In genomic region chr9:120792898-120793765, GRCh38 we compare ENCODE assay signal across 1 cellular context.
TF ChIP-seq lines count a peak whose summit lies in the region.

Gene FBXW2 (minus strand): TSS chr9:120793416. CDS start chr9:120788258, 5,158 bp downstream.

TF ChIP-seq in GM12878, 131 proteins besides CTCF, POLR2A, EP300 and RAD21 (continued from another document and continues in another):
- TF ChIP-seq USF1 (IDR thresholded peaks at IDR 0.05; ENCODE audit: borderline replicate concordance, extremely low read length, insufficient read depth, low read depth, low read length) (no peak), SMC3 (IDR thresholded peaks at IDR 0.05; ENCODE audit: borderline replicate concordance, low read length) (0 out of 2 replicates have a peak, but pooled peaks have one; percentile 13), SPI1 (IDR thresholded peaks at IDR 0.05; ENCODE audit: borderline replicate concordance, insufficient read depth, low read depth, low read length) (no peak), ZZZ3 (IDR thresholded peaks at IDR 0.05; ENCODE audit: control insufficient read depth, insufficient read length, low read depth) (no peak), ZBTB40 (IDR thresholded peaks at IDR 0.05; ENCODE audit: borderline replicate concordance) (peak; percentile 95), YBX1 (IDR thresholded peaks at IDR 0.05) (no peak), JUND (IDR thresholded peaks at IDR 0.05; ENCODE audit: low read depth, low read length) (no peak), SMAD5 (IDR thresholded peaks at IDR 0.05; ENCODE audit: low read depth) (peak; percentile 89), PBX3 (IDR thresholded peaks at IDR 0.05; ENCODE audit: insufficient replicate concordance, low read depth, low read length) (no peak), RBBP5 (conservative IDR thresholded peaks at IDR 0.05) (no peak), CEBPB (IDR thresholded peaks at IDR 0.05; ENCODE audit: borderline replicate concordance in 1 of 2, low read depth in 2 of 2, low read length in 2 of 2) (no peak), NR2C1 (IDR thresholded peaks at IDR 0.05) (peak; percentile 11; the same call in 1 of the 2 replicates), TAF1 (IDR thresholded peaks at IDR 0.05; ENCODE audit: borderline replicate concordance, low read depth, low read length) (peak; percentile 84), NFXL1 (IDR thresholded peaks at IDR 0.05; ENCODE audit: borderline replicate concordance) (no peak), EED (IDR thresholded peaks at IDR 0.05; ENCODE audit: low read depth) (peak; percentile 73), STAT1 (conservative IDR thresholded peaks at IDR 0.05) (no peak), ATF3 (IDR thresholded peaks at IDR 0.05; ENCODE audit: borderline replicate concordance, extremely low read depth, low read depth, low read length) (peak; percentile 53; the same call in 1 of the 2 replicates), SP1 (IDR thresholded peaks at IDR 0.05; ENCODE audit: low read depth, low read length) (peak; percentile 50), FOXK2 (IDR thresholded peaks at IDR 0.05) (no peak), ZNF217 (IDR thresholded peaks at IDR 0.05) (no peak), IKZF1 (conservative IDR thresholded peaks at IDR 0.05) (peak; percentile 93), ZSCAN29 (IDR thresholded peaks at IDR 0.05) (no peak), BMI1 (IDR thresholded peaks at IDR 0.05; ENCODE audit: borderline replicate concordance) (no peak), GABPA (IDR thresholded peaks at IDR 0.05; ENCODE audit: low read depth) (peak; percentile 95), NFIC (IDR thresholded peaks at IDR 0.05; ENCODE audit: low read depth, low read length) (no peak), MEF2B (IDR thresholded peaks at IDR 0.05; ENCODE audit: partially characterized antibody, poor library complexity, severe bottlenecking) (no peak), SRF (IDR thresholded peaks at IDR 0.05; ENCODE audit: low read depth in 2 of 2, low read length in 2 of 2) (peak; percentile 65 to 85), DPF2 (IDR thresholded peaks at IDR 0.05) (peak; percentile 76), FOXM1 (IDR thresholded peaks at IDR 0.05; ENCODE audit: low read depth, low read length) (no peak), CHD4 (IDR thresholded peaks at IDR 0.05) (no peak), HDAC6 (IDR thresholded peaks at IDR 0.05; ENCODE audit: unreplicated experiment) (no peak), TBL1XR1 (IDR thresholded peaks at IDR 0.05; ENCODE audit: low read depth, low read length) (no peak), FOS (IDR thresholded peaks at IDR 0.05; ENCODE audit: borderline replicate concordance, extremely low read depth, insufficient read length) (no peak), E2F8 (IDR thresholded peaks at IDR 0.05; ENCODE audit: low read depth, partially characterized antibody) (peak; percentile 52), NBN (IDR thresholded peaks at IDR 0.05) (peak; percentile 75; the same call in 1 of the 2 replicates), HSF1 (IDR thresholded peaks at IDR 0.05; ENCODE audit: low read depth, low read length) (no peak), KLF5 (IDR thresholded peaks at IDR 0.05; ENCODE audit: partially characterized antibody) (no peak), CHD2 (IDR thresholded peaks at IDR 0.05; ENCODE audit: borderline replicate concordance, low read depth, low read length) (peak; percentile 57; the same call in 1 of the 2 replicates), BACH1 (IDR thresholded peaks at IDR 0.05; ENCODE audit: borderline replicate concordance) (peak; percentile 67; the same call in 1 of the 2 replicates), ESRRA (IDR thresholded peaks at IDR 0.05; ENCODE audit: low read length) (no peak), SIN3A (IDR thresholded peaks at IDR 0.05; ENCODE audit: low read depth, low read length) (peak; percentile 81), EZH2 (IDR thresholded peaks at IDR 0.05; ENCODE audit: borderline replicate concordance, control insufficient read depth, low read depth, low read length) (no peak), SMARCA5 (IDR thresholded peaks at IDR 0.05) (no peak), PRDM15 (CRISPR knock-in tag; IDR thresholded peaks at IDR 0.05) (no peak), SUPT20H (IDR thresholded peaks at IDR 0.05; ENCODE audit: borderline replicate concordance, control insufficient read depth, low read depth, low read length) (no peak), POLR2AphosphoS5 (IDR thresholded peaks at IDR 0.05; ENCODE audit: low read length) (peak; percentile 94), REST (IDR thresholded peaks at IDR 0.05; ENCODE audit: low read depth, low read length) (0 out of 2 replicates have a peak, but pooled peaks have one; percentile 6), NR2C2 (IDR thresholded peaks at IDR 0.05; ENCODE audit: borderline replicate concordance, control insufficient read depth, insufficient read length, low read depth) (no peak), EGR1 (IDR thresholded peaks at IDR 0.05; ENCODE audit: borderline replicate concordance in 1 of 2, low read depth in 2 of 2, low read length in 2 of 2) (peak in 1 of 2 experiments; percentile 86; a peak in 2 of 3 replicates)
